In genomic region chr19:6017576-6017975, GRCh38 we compare ENCODE assay signal across 27 cellular contexts. TPM values are rescaled to one million over a fixed set of nuclear protein-coding genes. Genes with fewer than 3 reads are reported as not detected.
DNase-seq lines count a peak whose midpoint lies in the region; ATAC-seq and TF ChIP-seq lines count a peak whose summit lies in the region.
"Had no signal": no experiment of that assay in that cellular context is flagged by ENCODE, and none has a peak within 500 bp of the region (broad histone marks: within the 10 kb centered on the region; RNA-seq: fewer than 3 reads in every experiment).

No MANE protein-coding gene starts in this region.

- intact Hi-C loops in Right ventricle myocardium superior (cut with DNase I): no loop called here
- intact Hi-C loops in left ventricle myocardium superior (cut with micrococcal nuclease): no loop called here
- intact Hi-C loops in aorta (cut with DNase I): no loop called here
- intact Hi-C loops in CD8-positive, alpha-beta T cell (cut with DNase I, micrococcal nuclease): no loop called here
- intact Hi-C loops in ascending aorta (cut with DNase I): no loop called here

- no peak overlapping the region for H3K4me2 ChIP-seq in osteoblast (ENCODE audit: insufficient read depth, low read length)
- H3K4me2 ChIP-seq: KMS-11 had no signal

- H3K79me2 ChIP-seq in osteoblast (ENCODE audit: insufficient read depth, low read length): no peaks in the 10 kb centered on the region

- WGBS in aorta, 2 donors: 90 to 91% methylated on average over 11 of the region's 11 CpGs

- H3K4me1 ChIP-seq in osteoblast (ENCODE audit: insufficient read depth, low read length) (peaks cover 5% of the 10 kb centered on the region), aorta (ENCODE audit: control insufficient read depth in 1 of 2, insufficient read depth in 2 of 2, low read length in 2 of 2) (no peaks in the 10 kb centered on the region), ascending aorta (no peaks in the 10 kb centered on the region)
- H3K4me1 ChIP-seq in CD8-positive, alpha-beta T cell (ENCODE audit: insufficient read depth, low read length): no peaks in the 10 kb centered on the region

- CTCF ChIA-PET in CD8-positive, alpha-beta T cell (lab: Charles Lee): interaction anchor here (0.6 to 1.7 kb wide), 4 partner anchors 50 to 214 kb away, joined by 3 to 4 read pairs (median 4); partner anchors contain the start of gene NRTN

- no peak overlapping the region for H2AFZ ChIP-seq in osteoblast (ENCODE audit: low read length)

- H3K9me3 ChIP-seq in osteoblast (ENCODE audit: low read depth, low read length) (no peaks in the 10 kb centered on the region), aorta (ENCODE audit: control insufficient read depth, low read length) (no peaks in the 10 kb centered on the region), ascending aorta (no peaks in the 10 kb centered on the region)
- no peaks in the 10 kb centered on the region for H3K9me3 ChIP-seq in CD8-positive, alpha-beta T cell (ENCODE audit: low read length)
- H3K9me3 ChIP-seq: Caco-2, HAP-1, SJSA1 had no signal

- no peak overlapping the region for H3K4me3 ChIP-seq in osteoblast (ENCODE audit: insufficient read depth, low read length)
- H3K4me3 ChIP-seq in aorta (ENCODE audit: low read length in 2 of 2): no peak overlapping the region
- H3K4me3 ChIP-seq in CD8-positive, alpha-beta T cell (ENCODE audit: low read depth, low read length): no peak overlapping the region
- H3K4me3 ChIP-seq in ascending aorta: no peak overlapping the region
- H3K4me3 ChIP-seq: HAP-1, SJSA1 had no signal

- H4K20me1 ChIP-seq in osteoblast (ENCODE audit: insufficient read depth, low read length): no peaks in the 10 kb centered on the region

- H3K9me3 Mint-ChIP-seq in brain: no peaks in the 10 kb centered on the region
- H3K9me3 Mint-ChIP-seq in CD8-positive, alpha-beta T cell: no peaks in the 10 kb centered on the region
- H3K9me3 Mint-ChIP-seq: CD4-positive, CD25-positive, alpha-beta regulatory T cell; HFFc6 had no signal

- no peak overlapping the region for H3K27ac ChIP-seq in osteoblast (ENCODE audit: low read depth, low read length)
- no peak overlapping the region for H3K27ac ChIP-seq in aorta (ENCODE audit: low read depth in 1 of 2, low read length in 2 of 2)
- no peak overlapping the region for H3K27ac ChIP-seq in CD8-positive, alpha-beta T cell (ENCODE audit: low read depth, low read length)
- H3K27ac ChIP-seq in ascending aorta: no peak overlapping the region
- H3K27ac ChIP-seq: KMS-11, SJSA1 had no signal

- H3K4me1 Mint-ChIP-seq in brain: peaks cover 14% of the 10 kb centered on the region
- peaks cover 3% of the 10 kb centered on the region for H3K4me1 Mint-ChIP-seq in CD8-positive, alpha-beta T cell (ENCODE audit: low read depth)

- ATAC-seq in Right ventricle myocardium superior (ENCODE audit: poor library complexity) (no peak), left ventricle myocardium superior (no peak), aorta (ENCODE audit: low FRiP score) (no peak), GM21529 (IDR thresholded peaks at IDR 0.05; ENCODE audit: unreplicated experiment) (no peak)
- no peak for ATAC-seq in CD8-positive, alpha-beta T cell
- ATAC-seq: PC-3, Right ventricle myocardium inferior had no signal

- H3K4me3 Mint-ChIP-seq in brain: no peak overlapping the region
- H3K4me3 Mint-ChIP-seq in CD8-positive, alpha-beta T cell: no peak overlapping the region
- H3K4me3 Mint-ChIP-seq: CD4-positive, CD25-positive, alpha-beta regulatory T cell; HFFc6 had no signal

- TF ChIP-seq CTCF in brain (conservative IDR thresholded peaks at IDR 0.05): no peak
- TF ChIP-seq CTCF in osteoblast (IDR thresholded peaks at IDR 0.05; ENCODE audit: extremely low read depth, low read depth, low read length): no peak
- no peak for TF ChIP-seq CTCF in CD8-positive, alpha-beta T cell (IDR thresholded peaks at IDR 0.05)
- no peak for TF ChIP-seq CTCF in ascending aorta (IDR thresholded peaks at IDR 0.05)

- H3K36me3 Mint-ChIP-seq in brain: peaks cover 5% of the 10 kb centered on the region
- no peaks in the 10 kb centered on the region for H3K36me3 Mint-ChIP-seq in CD8-positive, alpha-beta T cell

- POLR2A ChIA-PET in CD8-positive, alpha-beta T cell (lab: Charles Lee): interaction anchor here (0.6 kb wide), 1 partner anchor 242 kb away, joined by 4 read pairs; no protein-coding TSS in a partner anchor

- no peaks in the 10 kb centered on the region for H3K27me3 ChIP-seq in osteoblast (ENCODE audit: insufficient read depth, low read length)
- H3K27me3 ChIP-seq in aorta (ENCODE audit: control insufficient read depth in 1 of 2, insufficient read depth in 2 of 2, low read length in 1 of 2): no peaks in the 10 kb centered on the region
- H3K27me3 ChIP-seq in CD8-positive, alpha-beta T cell (ENCODE audit: insufficient read depth, low read length): no peaks in the 10 kb centered on the region
- no peaks in the 10 kb centered on the region for H3K27me3 ChIP-seq in ascending aorta
- H3K27me3 ChIP-seq: SJSA1 had no signal

- H3K27ac Mint-ChIP-seq in brain: peak overlapping the region in 3 of 5 experiments; percentile 25 to 76 (median 39)
- no peak overlapping the region for H3K27ac Mint-ChIP-seq in CD8-positive, alpha-beta T cell
- H3K27ac Mint-ChIP-seq: CD4-positive, CD25-positive, alpha-beta regulatory T cell; HFFc6 had no signal

- peak; percentile 13 for DNase-seq in Right ventricle myocardium superior
- no peak for DNase-seq in left ventricle myocardium superior
- peak; percentile 73 for DNase-seq in osteoblast (ENCODE audit: insufficient read length, low spot score, missing footprints)
- DNase-seq in aorta: peak; percentile 19 to 25
- no peak for DNase-seq in CD8-positive, alpha-beta T cell
- DNase-seq in ascending aorta (ENCODE audit: low spot score in 2 of 2): no peak
- DNase-seq: Caco-2; CD4-positive, CD25-positive, alpha-beta regulatory T cell; DMS 273 treated with DMSO at 0.1 percent for 48 hours; DMS79; EL; GDM1; HFFc6; IMR-90; MM.1S; NCI-H2029; NCI-H446 treated with DMSO at 0.1 percent for 48 hours; NCI-H526; NCI-H82; NK-92 treated with Interleukin-12 subunit alpha and Interleukin-12 subunit beta, amount 100 ng/mL, for 24 hours; PC-3 had no signal

- H3K36me3 ChIP-seq in osteoblast (ENCODE audit: insufficient read depth, low read length): no peaks in the 10 kb centered on the region
- no peaks in the 10 kb centered on the region for H3K36me3 ChIP-seq in aorta (ENCODE audit: control insufficient read depth in 1 of 2, insufficient read depth in 2 of 2, low read length in 1 of 2)
- H3K36me3 ChIP-seq in CD8-positive, alpha-beta T cell (ENCODE audit: insufficient read depth, low read length): no peaks in the 10 kb centered on the region
- peaks cover 0 to 36% of the 10 kb centered on the region in 2 donors for H3K36me3 ChIP-seq in ascending aorta
- H3K36me3 ChIP-seq: HAP-1, SJSA1 had no signal

- H3K27me3 Mint-ChIP-seq in brain: peaks cover 3% of the 10 kb centered on the region
- peaks cover 4% of the 10 kb centered on the region for H3K27me3 Mint-ChIP-seq in CD8-positive, alpha-beta T cell (ENCODE audit: low read depth)

RNA-seq across cellular contexts. Expression of gene RANBP3, which starts 39.6 kb away (rescaled TPM):
- 57.4 TPM for total RNA-seq in Right ventricle myocardium superior
- 76.6 TPM for total RNA-seq in left ventricle myocardium superior
- polyA plus RNA-seq in brain (ENCODE audit: insufficient read depth, low read depth, low replicate concordance): 183 TPM
- 40.5 and 42.1 TPM in 2 replicates for total RNA-seq in osteoblast
- total RNA-seq in aorta: 10 to 100 TPM; 57.9 to 63.2 TPM
- 10 to 100 TPM; 19.5 to 43.3 TPM for polyA plus RNA-seq in aorta
- 100 to 1,000 TPM; 109 to 118 TPM for total RNA-seq in CD8-positive, alpha-beta T cell
- 48.0 TPM for total RNA-seq in ascending aorta

Comparison
In these comparisons a context has a peak if more than half of its experiments do, and no peak if none do; other contexts are left out.
1. DNase-seq: peak in Right ventricle myocardium superior (single experiment), osteoblast (single experiment) and aorta (2 of 2); none in left ventricle myocardium superior (single experiment), CD8-positive, alpha-beta T cell (0 of 7) and ascending aorta (0 of 2).